2 cellular contexts compared by ENCODE assay signal in the genomic region with DNA sequence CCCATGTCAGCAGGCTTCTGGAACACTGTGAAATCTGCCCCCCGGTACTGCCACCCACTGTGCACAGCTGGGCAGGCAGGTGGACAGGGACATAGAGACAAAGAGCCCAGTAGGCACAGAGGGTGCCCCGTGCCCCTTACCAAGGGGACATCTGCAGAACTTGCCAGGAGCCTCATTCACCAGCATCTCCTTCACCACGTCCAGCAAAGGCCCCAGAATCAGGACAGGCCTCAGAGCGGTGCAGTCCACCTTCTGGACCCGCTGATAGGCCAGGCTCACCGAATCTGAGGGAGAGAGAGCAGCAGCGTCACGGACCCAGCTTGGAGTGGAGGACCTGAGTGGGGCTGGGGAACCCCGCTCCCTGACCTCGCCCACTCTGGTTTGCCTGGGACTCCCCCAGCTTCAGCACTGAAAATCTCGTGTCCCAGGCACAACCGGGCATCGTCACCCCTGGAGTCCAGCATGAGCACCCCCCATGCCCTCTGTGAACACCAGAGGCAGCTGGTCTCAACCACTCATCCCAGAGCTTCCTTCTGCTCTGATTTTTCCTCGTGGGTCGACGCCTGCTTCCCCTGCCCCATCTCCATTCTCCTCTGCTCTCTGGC.
TF ChIP-seq lines count a peak whose summit lies in the region.

No MANE protein-coding gene starts in this region.

TF ChIP-seq in GM23338, 12 proteins besides CTCF, POLR2A, EP300 and RAD21 (continued from another document):
- TF ChIP-seq POLR2AphosphoS5 (IDR thresholded peaks at IDR 0.05; ENCODE audit: low read depth) (no peak), CREB1 (CRISPR knock-in tag; IDR thresholded peaks at IDR 0.05; ENCODE audit: low read depth) (no peak), ZNF331 (CRISPR knock-in tag; IDR thresholded peaks at IDR 0.05; ENCODE audit: low read depth) (no peak)
- TF ChIP-seq, protein P1, sequence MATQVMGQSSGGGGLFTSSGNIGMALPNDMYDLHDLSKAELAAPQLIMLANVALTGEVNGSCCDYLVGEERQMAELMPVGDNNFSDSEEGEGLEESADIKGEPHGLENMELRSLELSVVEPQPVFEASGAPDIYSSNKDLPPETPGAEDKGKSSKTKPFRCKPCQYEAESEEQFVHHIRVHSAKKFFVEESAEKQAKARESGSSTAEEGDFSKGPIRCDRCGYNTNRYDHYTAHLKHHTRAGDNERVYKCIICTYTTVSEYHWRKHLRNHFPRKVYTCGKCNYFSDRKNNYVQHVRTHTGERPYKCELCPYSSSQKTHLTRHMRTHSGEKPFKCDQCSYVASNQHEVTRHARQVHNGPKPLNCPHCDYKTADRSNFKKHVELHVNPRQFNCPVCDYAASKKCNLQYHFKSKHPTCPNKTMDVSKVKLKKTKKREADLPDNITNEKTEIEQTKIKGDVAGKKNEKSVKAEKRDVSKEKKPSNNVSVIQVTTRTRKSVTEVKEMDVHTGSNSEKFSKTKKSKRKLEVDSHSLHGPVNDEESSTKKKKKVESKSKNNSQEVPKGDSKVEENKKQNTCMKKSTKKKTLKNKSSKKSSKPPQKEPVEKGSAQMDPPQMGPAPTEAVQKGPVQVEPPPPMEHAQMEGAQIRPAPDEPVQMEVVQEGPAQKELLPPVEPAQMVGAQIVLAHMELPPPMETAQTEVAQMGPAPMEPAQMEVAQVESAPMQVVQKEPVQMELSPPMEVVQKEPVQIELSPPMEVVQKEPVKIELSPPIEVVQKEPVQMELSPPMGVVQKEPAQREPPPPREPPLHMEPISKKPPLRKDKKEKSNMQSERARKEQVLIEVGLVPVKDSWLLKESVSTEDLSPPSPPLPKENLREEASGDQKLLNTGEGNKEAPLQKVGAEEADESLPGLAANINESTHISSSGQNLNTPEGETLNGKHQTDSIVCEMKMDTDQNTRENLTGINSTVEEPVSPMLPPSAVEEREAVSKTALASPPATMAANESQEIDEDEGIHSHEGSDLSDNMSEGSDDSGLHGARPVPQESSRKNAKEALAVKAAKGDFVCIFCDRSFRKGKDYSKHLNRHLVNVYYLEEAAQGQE (IDR thresholded peaks at IDR 0.05; ENCODE audit: unreplicated experiment): no peak

TF ChIP-seq in H1, 55 proteins besides CTCF, POLR2A, EP300 and RAD21:
- TF ChIP-seq, protein P2, sequence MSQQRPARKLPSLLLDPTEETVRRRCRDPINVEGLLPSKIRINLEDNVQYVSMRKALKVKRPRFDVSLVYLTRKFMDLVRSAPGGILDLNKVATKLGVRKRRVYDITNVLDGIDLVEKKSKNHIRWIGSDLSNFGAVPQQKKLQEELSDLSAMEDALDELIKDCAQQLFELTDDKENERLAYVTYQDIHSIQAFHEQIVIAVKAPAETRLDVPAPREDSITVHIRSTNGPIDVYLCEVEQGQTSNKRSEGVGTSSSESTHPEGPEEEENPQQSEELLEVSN (IDR thresholded peaks at IDR 0.05): no peak
- TF ChIP-seq RBBP5 (IDR thresholded peaks at IDR 0.05; ENCODE audit: borderline replicate concordance, low read depth, low read length): no peak
- no peak for TF ChIP-seq HDAC6 (IDR thresholded peaks at IDR 0.05; ENCODE audit: low read depth, low read length)
- TF ChIP-seq TAF1 (IDR thresholded peaks at IDR 0.05; ENCODE audit: low read depth, low read length): no peak
- TF ChIP-seq POLR2AphosphoS5 (IDR thresholded peaks at IDR 0.05; ENCODE audit: low read depth, low read length): no peak
- no peak for TF ChIP-seq GTF2F1 (IDR thresholded peaks at IDR 0.05; ENCODE audit: borderline replicate concordance, low read depth, low read length)
- TF ChIP-seq EGR1 (IDR thresholded peaks at IDR 0.05; ENCODE audit: borderline replicate concordance, low read depth, low read length): no peak
- no peak for TF ChIP-seq JUN (IDR thresholded peaks at IDR 0.05; ENCODE audit: low read depth, low read length)
- no peak for TF ChIP-seq SIN3A (conservative IDR thresholded peaks at IDR 0.05 in 1 of 2, IDR thresholded peaks at IDR 0.05 in 1 of 2; ENCODE audit: low read depth in 1 of 2, low read length in 2 of 2)
- no peak for TF ChIP-seq GABPA (IDR thresholded peaks at IDR 0.05; ENCODE audit: borderline replicate concordance, insufficient read depth, low read length)
- TF ChIP-seq SP2 (IDR thresholded peaks at IDR 0.05; ENCODE audit: low read length): no peak
- TF ChIP-seq BRCA1 (IDR thresholded peaks at IDR 0.05; ENCODE audit: low read depth, low read length): no peak
- TF ChIP-seq, protein P3, sequence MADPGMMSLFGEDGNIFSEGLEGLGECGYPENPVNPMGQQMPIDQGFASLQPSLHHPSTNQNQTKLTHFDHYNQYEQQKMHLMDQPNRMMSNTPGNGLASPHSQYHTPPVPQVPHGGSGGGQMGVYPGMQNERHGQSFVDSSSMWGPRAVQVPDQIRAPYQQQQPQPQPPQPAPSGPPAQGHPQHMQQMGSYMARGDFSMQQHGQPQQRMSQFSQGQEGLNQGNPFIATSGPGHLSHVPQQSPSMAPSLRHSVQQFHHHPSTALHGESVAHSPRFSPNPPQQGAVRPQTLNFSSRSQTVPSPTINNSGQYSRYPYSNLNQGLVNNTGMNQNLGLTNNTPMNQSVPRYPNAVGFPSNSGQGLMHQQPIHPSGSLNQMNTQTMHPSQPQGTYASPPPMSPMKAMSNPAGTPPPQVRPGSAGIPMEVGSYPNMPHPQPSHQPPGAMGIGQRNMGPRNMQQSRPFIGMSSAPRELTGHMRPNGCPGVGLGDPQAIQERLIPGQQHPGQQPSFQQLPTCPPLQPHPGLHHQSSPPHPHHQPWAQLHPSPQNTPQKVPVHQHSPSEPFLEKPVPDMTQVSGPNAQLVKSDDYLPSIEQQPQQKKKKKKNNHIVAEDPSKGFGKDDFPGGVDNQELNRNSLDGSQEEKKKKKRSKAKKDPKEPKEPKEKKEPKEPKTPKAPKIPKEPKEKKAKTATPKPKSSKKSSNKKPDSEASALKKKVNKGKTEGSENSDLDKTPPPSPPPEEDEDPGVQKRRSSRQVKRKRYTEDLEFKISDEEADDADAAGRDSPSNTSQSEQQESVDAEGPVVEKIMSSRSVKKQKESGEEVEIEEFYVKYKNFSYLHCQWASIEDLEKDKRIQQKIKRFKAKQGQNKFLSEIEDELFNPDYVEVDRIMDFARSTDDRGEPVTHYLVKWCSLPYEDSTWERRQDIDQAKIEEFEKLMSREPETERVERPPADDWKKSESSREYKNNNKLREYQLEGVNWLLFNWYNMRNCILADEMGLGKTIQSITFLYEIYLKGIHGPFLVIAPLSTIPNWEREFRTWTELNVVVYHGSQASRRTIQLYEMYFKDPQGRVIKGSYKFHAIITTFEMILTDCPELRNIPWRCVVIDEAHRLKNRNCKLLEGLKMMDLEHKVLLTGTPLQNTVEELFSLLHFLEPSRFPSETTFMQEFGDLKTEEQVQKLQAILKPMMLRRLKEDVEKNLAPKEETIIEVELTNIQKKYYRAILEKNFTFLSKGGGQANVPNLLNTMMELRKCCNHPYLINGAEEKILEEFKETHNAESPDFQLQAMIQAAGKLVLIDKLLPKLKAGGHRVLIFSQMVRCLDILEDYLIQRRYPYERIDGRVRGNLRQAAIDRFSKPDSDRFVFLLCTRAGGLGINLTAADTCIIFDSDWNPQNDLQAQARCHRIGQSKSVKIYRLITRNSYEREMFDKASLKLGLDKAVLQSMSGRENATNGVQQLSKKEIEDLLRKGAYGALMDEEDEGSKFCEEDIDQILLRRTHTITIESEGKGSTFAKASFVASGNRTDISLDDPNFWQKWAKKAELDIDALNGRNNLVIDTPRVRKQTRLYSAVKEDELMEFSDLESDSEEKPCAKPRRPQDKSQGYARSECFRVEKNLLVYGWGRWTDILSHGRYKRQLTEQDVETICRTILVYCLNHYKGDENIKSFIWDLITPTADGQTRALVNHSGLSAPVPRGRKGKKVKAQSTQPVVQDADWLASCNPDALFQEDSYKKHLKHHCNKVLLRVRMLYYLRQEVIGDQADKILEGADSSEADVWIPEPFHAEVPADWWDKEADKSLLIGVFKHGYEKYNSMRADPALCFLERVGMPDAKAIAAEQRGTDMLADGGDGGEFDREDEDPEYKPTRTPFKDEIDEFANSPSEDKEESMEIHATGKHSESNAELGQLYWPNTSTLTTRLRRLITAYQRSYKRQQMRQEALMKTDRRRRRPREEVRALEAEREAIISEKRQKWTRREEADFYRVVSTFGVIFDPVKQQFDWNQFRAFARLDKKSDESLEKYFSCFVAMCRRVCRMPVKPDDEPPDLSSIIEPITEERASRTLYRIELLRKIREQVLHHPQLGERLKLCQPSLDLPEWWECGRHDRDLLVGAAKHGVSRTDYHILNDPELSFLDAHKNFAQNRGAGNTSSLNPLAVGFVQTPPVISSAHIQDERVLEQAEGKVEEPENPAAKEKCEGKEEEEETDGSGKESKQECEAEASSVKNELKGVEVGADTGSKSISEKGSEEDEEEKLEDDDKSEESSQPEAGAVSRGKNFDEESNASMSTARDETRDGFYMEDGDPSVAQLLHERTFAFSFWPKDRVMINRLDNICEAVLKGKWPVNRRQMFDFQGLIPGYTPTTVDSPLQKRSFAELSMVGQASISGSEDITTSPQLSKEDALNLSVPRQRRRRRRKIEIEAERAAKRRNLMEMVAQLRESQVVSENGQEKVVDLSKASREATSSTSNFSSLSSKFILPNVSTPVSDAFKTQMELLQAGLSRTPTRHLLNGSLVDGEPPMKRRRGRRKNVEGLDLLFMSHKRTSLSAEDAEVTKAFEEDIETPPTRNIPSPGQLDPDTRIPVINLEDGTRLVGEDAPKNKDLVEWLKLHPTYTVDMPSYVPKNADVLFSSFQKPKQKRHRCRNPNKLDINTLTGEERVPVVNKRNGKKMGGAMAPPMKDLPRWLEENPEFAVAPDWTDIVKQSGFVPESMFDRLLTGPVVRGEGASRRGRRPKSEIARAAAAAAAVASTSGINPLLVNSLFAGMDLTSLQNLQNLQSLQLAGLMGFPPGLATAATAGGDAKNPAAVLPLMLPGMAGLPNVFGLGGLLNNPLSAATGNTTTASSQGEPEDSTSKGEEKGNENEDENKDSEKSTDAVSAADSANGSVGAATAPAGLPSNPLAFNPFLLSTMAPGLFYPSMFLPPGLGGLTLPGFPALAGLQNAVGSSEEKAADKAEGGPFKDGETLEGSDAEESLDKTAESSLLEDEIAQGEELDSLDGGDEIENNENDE (IDR thresholded peaks at IDR 0.05; ENCODE audit: insufficient replicate concordance, low read length): no peak
- no peak for TF ChIP-seq SRF (IDR thresholded peaks at IDR 0.05; ENCODE audit: low read depth, low read length)
- TF ChIP-seq, protein P4, sequence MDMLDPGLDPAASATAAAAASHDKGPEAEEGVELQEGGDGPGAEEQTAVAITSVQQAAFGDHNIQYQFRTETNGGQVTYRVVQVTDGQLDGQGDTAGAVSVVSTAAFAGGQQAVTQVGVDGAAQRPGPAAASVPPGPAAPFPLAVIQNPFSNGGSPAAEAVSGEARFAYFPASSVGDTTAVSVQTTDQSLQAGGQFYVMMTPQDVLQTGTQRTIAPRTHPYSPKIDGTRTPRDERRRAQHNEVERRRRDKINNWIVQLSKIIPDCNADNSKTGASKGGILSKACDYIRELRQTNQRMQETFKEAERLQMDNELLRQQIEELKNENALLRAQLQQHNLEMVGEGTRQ (IDR thresholded peaks at IDR 0.05; ENCODE audit: low read length): no peak
- TF ChIP-seq, protein P5, sequence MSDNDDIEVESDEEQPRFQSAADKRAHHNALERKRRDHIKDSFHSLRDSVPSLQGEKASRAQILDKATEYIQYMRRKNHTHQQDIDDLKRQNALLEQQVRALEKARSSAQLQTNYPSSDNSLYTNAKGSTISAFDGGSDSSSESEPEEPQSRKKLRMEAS (IDR thresholded peaks at IDR 0.05): no peak
